ENCODE assay signal across 8 cellular contexts in genomic region chr1:85465791-85466134, GRCh38. TPM values are rescaled to one million over a fixed set of nuclear protein-coding genes. Genes with fewer than 3 reads are reported as not detected.
DNase-seq lines count a peak whose midpoint lies in the region; ATAC-seq and TF ChIP-seq lines count a peak whose summit lies in the region.

No MANE protein-coding gene starts in this region.

- DNase-seq in SJCRH30 (peak; percentile 69 to 83), fibroblast of peridontal ligament (ENCODE audit: extremely low read depth) (peak; percentile 55), prostate gland (ENCODE audit: low spot score) (no peak), omental fat pad (ENCODE audit: low spot score) (no peak), Kasumi-1 (lab: John Stamatoyannopoulos, UW) (no peak), NCI-H226 (no peak)

- 63% methylated on average over 1 of the region's 1 CpG for WGBS in prostate gland

- H3K4me3 ChIP-seq in SJCRH30, result peak overlapping the region; percentile 90
- peak overlapping the region; percentile 63 to 73 for H3K4me3 ChIP-seq in prostate gland

- intact Hi-C loops in prostate gland (cut with DNase I), result no loop called here

- TF ChIP-seq CTCF in prostate gland (IDR thresholded peaks at IDR 0.05) (no peak), omental fat pad (IDR thresholded peaks at IDR 0.05) (no peak)

- no peak for TF ChIP-seq POLR2A in prostate gland (IDR thresholded peaks at IDR 0.05)

- ATAC-seq in omental fat pad (ENCODE audit: low FRiP score), result no peak
- ATAC-seq in GM21723 (IDR thresholded peaks at IDR 0.05; ENCODE audit: unreplicated experiment), result no peak

- peak overlapping the region; percentile 71 for H3K27ac ChIP-seq in SJCRH30
- H3K27ac ChIP-seq in prostate gland, result peak overlapping the region; percentile 78 to 86

- H3K9ac ChIP-seq in ES-I3 (ENCODE audit: low read depth, low read length), result peak overlapping the region; percentile 87; the same call in 1 of the 2 replicates

- H3K4me1 ChIP-seq in ES-I3 (ENCODE audit: insufficient read depth, low read length) (peaks cover 16% of the 10 kb centered on the region), SJCRH30 (peaks cover 11% of the 10 kb centered on the region; the same call in 1 of the 2 replicates), prostate gland (replicated peaks) (no peaks in the 10 kb centered on the region)

- H3K27me3 ChIP-seq in SJCRH30 (no peaks in the 10 kb centered on the region), prostate gland (replicated peaks; ENCODE audit: insufficient read depth) (no peaks in the 10 kb centered on the region)

- no peaks in the 10 kb centered on the region for H3K9me3 ChIP-seq in ES-I3 (ENCODE audit: control insufficient read depth, insufficient read depth, low read length)
- no peaks in the 10 kb centered on the region; the same call in 1 of the 2 replicates for H3K9me3 ChIP-seq in SJCRH30 (replicated peaks)
- no peaks in the 10 kb centered on the region for H3K9me3 ChIP-seq in prostate gland

- H3K36me3 ChIP-seq in ES-I3 (ENCODE audit: insufficient read depth, low read length), result no peaks in the 10 kb centered on the region
- no peaks in the 10 kb centered on the region for H3K36me3 ChIP-seq in SJCRH30
- no peaks in the 10 kb centered on the region for H3K36me3 ChIP-seq in prostate gland

RNA-seq across cellular contexts. Expression of gene DDAH1, which starts 0.8 kb away (rescaled TPM):
- total RNA-seq in SJCRH30 (2014; rRNA removed; shearing (Covaris generic)), result 80.3 and 80.9 TPM in 2 replicates
- total RNA-seq in prostate gland (10 to 100 TPM; 61.6 to 70.7 TPM), omental fat pad (10 to 100 TPM; 11.2 to 16.7 (median 15.8) TPM)

Comparison
In these comparisons a context has a peak if more than half of its experiments do, and no peak if none do; other contexts are left out.
1. DNase-seq: peak in SJCRH30 (2 of 2) and fibroblast of peridontal ligament (single experiment); none in prostate gland (single experiment), omental fat pad (single experiment), Kasumi-1 (0 of 2) and NCI-H226 (single experiment).